Comparison of ENCODE assay signal across 3 cellular contexts in genomic region chr2:113311191-113311590, GRCh38. TPM values are rescaled to one million over a fixed set of nuclear protein-coding genes. Genes with fewer than 3 reads are reported as not detected.
"Had no signal": no experiment of that assay in that cellular context is flagged by ENCODE, and none has a peak within 500 bp of the region (broad histone marks: within the 10 kb centered on the region; RNA-seq: fewer than 3 reads in every experiment).

No MANE protein-coding gene starts in this region.

RNA-seq across cellular contexts. Expression of gene PAX8, which starts 32.5 kb away (rescaled TPM):
- total RNA-seq: cardiac muscle cell, cerebellum had no signal
- polyA plus RNA-seq: cardiac muscle cell, neural cell had no signal
